In the genomic region with DNA sequence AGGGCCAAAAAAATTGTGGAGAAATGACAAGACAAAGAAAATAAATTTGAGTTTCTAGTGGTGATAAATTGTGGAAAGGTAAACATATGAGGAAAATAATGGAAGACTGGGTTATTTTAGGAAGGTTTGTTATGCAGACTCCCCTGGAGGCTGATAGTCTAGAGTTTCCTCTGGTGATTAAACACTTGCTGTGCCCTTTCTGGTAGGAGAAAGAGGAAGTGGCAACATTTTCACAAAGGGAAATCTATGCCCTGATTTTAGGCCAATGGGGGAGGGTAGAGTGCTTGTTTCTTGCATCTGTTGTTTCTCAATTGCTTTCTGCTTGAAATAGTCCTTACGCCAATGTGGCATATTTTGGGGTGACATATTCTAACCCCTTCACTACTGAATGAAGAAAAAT, we compare ENCODE assay signal across 19 cellular contexts.
DNase-seq lines count a peak whose midpoint lies in the region; TF ChIP-seq lines count a peak whose summit lies in the region.
"Had no signal": no experiment of that assay in that cellular context is flagged by ENCODE, and none has a peak within 500 bp of the region (broad histone marks: within the 10 kb centered on the region; RNA-seq: fewer than 3 reads in every experiment).

No MANE protein-coding gene starts in this region.

- no peak overlapping the region for H2AFZ ChIP-seq in OCI-LY3 (ENCODE audit: low read depth, low read length)

- peak overlapping the region; percentile 71 for H3K4me2 ChIP-seq in OCI-LY3 (ENCODE audit: low read length)

- H3K9ac ChIP-seq in HUES48 (ENCODE audit: low read depth, low read length) (no peak overlapping the region), OCI-LY3 (ENCODE audit: low read length) (peak overlapping the region; percentile 15; the same call in 1 of the 2 replicates), iPS-18a (ENCODE audit: low read length) (no peak overlapping the region)

- in situ Hi-C loops in Caki2 (cut with HindIII; ENCODE audit: low pct_unique_long_range_greater_than_20kb, low sequenced_read_pairs), result no loop called here

- H3K4me1 ChIP-seq in HUES48 (ENCODE audit: control insufficient read depth, insufficient read depth, low read length), result peaks cover 27% of the 10 kb centered on the region
- peaks cover 37% of the 10 kb centered on the region for H3K4me1 ChIP-seq in OCI-LY3 (ENCODE audit: low read length)
- H3K4me1 ChIP-seq in iPS-18a (ENCODE audit: control insufficient read depth, low read depth, low read length), result peaks cover 24% of the 10 kb centered on the region
- no peaks in the 10 kb centered on the region for H3K4me1 ChIP-seq in breast epithelium

- H3K4me3 ChIP-seq in HUES48 (ENCODE audit: low read depth, low read length), result no peak overlapping the region
- peak overlapping the region; percentile 45 for H3K4me3 ChIP-seq in OCI-LY3 (ENCODE audit: low read length)
- H3K4me3 ChIP-seq in iPS-18a (ENCODE audit: low read length), result peak overlapping the region; percentile 25
- no peak overlapping the region for H3K4me3 ChIP-seq in breast epithelium
- H3K4me3 ChIP-seq: suprapubic skin had no signal

- TF ChIP-seq CTCF in OCI-LY3 (IDR thresholded peaks at IDR 0.05; ENCODE audit: low read depth, low read length), result no peak
- no peak for TF ChIP-seq CTCF in breast epithelium (IDR thresholded peaks at IDR 0.05)
- no peak for TF ChIP-seq CTCF in type B pancreatic cell (conservative IDR thresholded peaks at IDR 0.05)

- intact Hi-C loops in breast epithelium (cut with DNase I; ENCODE audit: low total_unique reads), result loop anchor here (2.0 kb wide), 1 partner anchor 37 kb away; no protein-coding TSS in a partner anchor

- DNase-seq in Caki2 (ENCODE audit: low read depth), result peak; percentile 29
- no peak for DNase-seq in NCI-H187 (lab: John Stamatoyannopoulos, UW)
- no peak for DNase-seq in breast epithelium (ENCODE audit: low spot score in 2 of 2)
- no peak for DNase-seq in NCI-H446 treated with DMSO at 0.1 percent for 48 hours (lab: John Stamatoyannopoulos, UW)
- no peak for DNase-seq in type B pancreatic cell (ENCODE audit: extremely low spot score, unreplicated experiment)
- DNase-seq: activated B cell treated with CpG ODN at 0.5 μM for 24 hours; activated CD8-positive, alpha-beta T cell treated with anti-CD3 and anti-CD28 coated beads, Interleukin-2, amount 10 ng/mL, durations not matched to agents 7 days and 5 days; caudate nucleus; effector CD4-positive, alpha-beta T cell; hippocampal formation; left cardiac atrium; NCI-H1694 treated with DMSO at 0.1 percent for 48 hours; NCI-H524; stimulated activated CD4-positive, alpha-beta T cell treated with anti-CD3 and anti-CD28 coated beads, Interleukin-4, amount 100 ng/mL, for 1 hour had no signal

- no peaks in the 10 kb centered on the region for H3K9me3 Mint-ChIP-seq in type B pancreatic cell
- H3K9me3 Mint-ChIP-seq: activated B cell treated with CpG ODN at 0.5 μM for 24 hours had no signal

- no peak overlapping the region for H3K4me3 Mint-ChIP-seq in type B pancreatic cell
- H3K4me3 Mint-ChIP-seq: activated B cell treated with CpG ODN at 0.5 μM for 24 hours; activated CD8-positive, alpha-beta T cell treated with anti-CD3 and anti-CD28 coated beads, Interleukin-2, amount 10 ng/mL, durations not matched to agents 7 days and 5 days; activated T-helper 1 cell treated with anti-CD3 and anti-CD28 coated beads, Interleukin-12 subunit alpha, Interleukin-12 subunit beta, Interleukin-2, Interleukin-4 antibody, amounts not matched to agents 30 ng/mL and 10 ng/mL and 1 ng/mL, durations not matched to agents 14 hours and 24 hours and 36 hours had no signal

- peak overlapping the region; percentile 41 for H3K27ac ChIP-seq in HUES48 (ENCODE audit: low read depth, low read length)
- H3K27ac ChIP-seq in OCI-LY3 (ENCODE audit: low read length), result peak overlapping the region; percentile 66
- no peak overlapping the region for H3K27ac ChIP-seq in iPS-18a (ENCODE audit: low read length)
- no peak overlapping the region for H3K27ac ChIP-seq in breast epithelium
- H3K27ac ChIP-seq: suprapubic skin had no signal

- H3K27me3 Mint-ChIP-seq in type B pancreatic cell, result peaks cover 3% of the 10 kb centered on the region

- no peaks in the 10 kb centered on the region for H3K36me3 Mint-ChIP-seq in type B pancreatic cell

- H3K27me3 ChIP-seq in HUES48 (ENCODE audit: control insufficient read depth, insufficient read depth, low read length), result no peaks in the 10 kb centered on the region
- no peaks in the 10 kb centered on the region for H3K27me3 ChIP-seq in OCI-LY3 (ENCODE audit: low read depth, low read length)
- no peaks in the 10 kb centered on the region for H3K27me3 ChIP-seq in iPS-18a (ENCODE audit: control insufficient read depth, insufficient read depth, low read length)
- H3K27me3 ChIP-seq in breast epithelium, result no peaks in the 10 kb centered on the region
- H3K27me3 ChIP-seq: suprapubic skin had no signal

- no peaks in the 10 kb centered on the region for H4K20me1 ChIP-seq in OCI-LY3 (ENCODE audit: insufficient read depth, low read length)

- no peak overlapping the region for H3K27ac Mint-ChIP-seq in type B pancreatic cell
- H3K27ac Mint-ChIP-seq: activated B cell treated with CpG ODN at 0.5 μM for 24 hours; activated CD8-positive, alpha-beta T cell treated with anti-CD3 and anti-CD28 coated beads, Interleukin-2, amount 10 ng/mL, durations not matched to agents 7 days and 5 days had no signal

- H3K9me3 ChIP-seq in HUES48 (ENCODE audit: control insufficient read depth, insufficient read depth, low read length), result no peaks in the 10 kb centered on the region
- no peaks in the 10 kb centered on the region for H3K9me3 ChIP-seq in OCI-LY3 (ENCODE audit: insufficient read depth, low read length)
- no peaks in the 10 kb centered on the region for H3K9me3 ChIP-seq in iPS-18a (ENCODE audit: control insufficient read depth, low read depth, low read length)
- no peaks in the 10 kb centered on the region for H3K9me3 ChIP-seq in breast epithelium
- H3K9me3 ChIP-seq: suprapubic skin had no signal

- no peaks in the 10 kb centered on the region for H3K36me3 ChIP-seq in HUES48 (ENCODE audit: control insufficient read depth, insufficient read depth, low read length)
- H3K36me3 ChIP-seq in OCI-LY3 (replicated peaks; ENCODE audit: low read depth, low read length), result peaks cover 5% of the 10 kb centered on the region
- no peaks in the 10 kb centered on the region for H3K36me3 ChIP-seq in iPS-18a (ENCODE audit: control insufficient read depth, low read depth, low read length)
- H3K36me3 ChIP-seq in breast epithelium, result no peaks in the 10 kb centered on the region
- H3K36me3 ChIP-seq: suprapubic skin had no signal

- no peak for TF ChIP-seq POLR2A in breast epithelium (IDR thresholded peaks at IDR 0.05)

- no peaks in the 10 kb centered on the region for H3K79me2 ChIP-seq in OCI-LY3 (ENCODE audit: low read length)

- H3K4me1 Mint-ChIP-seq in type B pancreatic cell (ENCODE audit: unreplicated experiment), result peaks cover 20% of the 10 kb centered on the region
- H3K4me1 Mint-ChIP-seq: activated B cell treated with CpG ODN at 0.5 μM for 24 hours had no signal

Comparison
In these comparisons a context has a peak if more than half of its experiments do, and no peak if none do; other contexts are left out.
1. H3K27ac ChIP-seq: peak in HUES48 (single experiment) and OCI-LY3 (single experiment); none in iPS-18a (single experiment) and breast epithelium (0 of 2).
2. H3K4me3 ChIP-seq: peak in OCI-LY3 (single experiment) and iPS-18a (single experiment); none in HUES48 (single experiment) and breast epithelium (0 of 3).